12 cellular contexts compared by ENCODE assay signal in genomic region chr9:108671156-108671555, GRCh38.
DNase-seq lines count a peak whose midpoint lies in the region; ATAC-seq and TF ChIP-seq lines count a peak whose summit lies in the region.
"Had no signal": no experiment of that assay in that cellular context is flagged by ENCODE, and none has a peak within 500 bp of the region (broad histone marks: within the 10 kb centered on the region; RNA-seq: fewer than 3 reads in every experiment).

No MANE protein-coding gene starts in this region.

- no peaks in the 10 kb centered on the region for H3K36me3 Mint-ChIP-seq in activated CD8-positive, alpha-beta memory T cell treated with anti-CD3 and anti-CD28 coated beads, Interleukin-2, amount 10 ng/mL, durations not matched to agents 7 days and 5 days
- H3K36me3 Mint-ChIP-seq: immature natural killer cell had no signal

- H3K9me3 ChIP-seq in RWPE2 (ENCODE audit: severe bottlenecking) (no peaks in the 10 kb centered on the region), mucosa of descending colon (no peaks in the 10 kb centered on the region)

- peak; percentile 33 for ATAC-seq in RWPE2 (ENCODE audit: low read depth)
- ATAC-seq in HG02610 (IDR thresholded peaks at IDR 0.05; ENCODE audit: unreplicated experiment): no peak
- no peak for ATAC-seq in HG03520 (IDR thresholded peaks at IDR 0.05; ENCODE audit: unreplicated experiment)
- ATAC-seq in mucosa of descending colon: no peak
- ATAC-seq in activated CD8-positive, alpha-beta memory T cell treated with anti-CD3 and anti-CD28 coated beads, Interleukin-2, amount 10 ng/mL, durations not matched to agents 7 days and 5 days: no peak
- ATAC-seq: sciatic nerve had no signal

- peaks cover 36% of the 10 kb centered on the region for H3K4me1 ChIP-seq in RWPE2 (ENCODE audit: insufficient read depth, poor library complexity, severe bottlenecking)
- no peaks in the 10 kb centered on the region for H3K4me1 ChIP-seq in mucosa of descending colon (ENCODE audit: low read depth)

- no peaks in the 10 kb centered on the region for H3K4me1 Mint-ChIP-seq in activated CD8-positive, alpha-beta memory T cell treated with anti-CD3 and anti-CD28 coated beads, Interleukin-2, amount 10 ng/mL, durations not matched to agents 7 days and 5 days
- H3K4me1 Mint-ChIP-seq: immature natural killer cell had no signal

- H3K36me3 ChIP-seq in RWPE2 (ENCODE audit: low read depth) (no peaks in the 10 kb centered on the region), mucosa of descending colon (ENCODE audit: low read depth) (no peaks in the 10 kb centered on the region)

- TF ChIP-seq CTCF in AG04449 (IDR thresholded peaks at IDR 0.05; ENCODE audit: insufficient read depth, low read length, missing control alignments) (peak; percentile 39), RWPE2 (IDR thresholded peaks at IDR 0.05; ENCODE audit: poor library complexity, severe bottlenecking) (peak; percentile 83), foreskin fibroblast (IDR thresholded peaks at IDR 0.05; ENCODE audit: low read depth, low read length) (peak; percentile 58), mucosa of descending colon (IDR thresholded peaks at IDR 0.05) (no peak)

- intact Hi-C loops in mucosa of descending colon (cut with DNase I, micrococcal nuclease): loop anchor here in 1 of 2 donors (10.0 kb wide), 1 partner anchor 56 kb away; no protein-coding TSS in a partner anchor

- H3K4me3 Mint-ChIP-seq in activated CD8-positive, alpha-beta memory T cell treated with anti-CD3 and anti-CD28 coated beads, Interleukin-2, amount 10 ng/mL, durations not matched to agents 7 days and 5 days: no peak overlapping the region
- H3K4me3 Mint-ChIP-seq: immature natural killer cell had no signal

- no peak overlapping the region for H3K27ac Mint-ChIP-seq in activated CD8-positive, alpha-beta memory T cell treated with anti-CD3 and anti-CD28 coated beads, Interleukin-2, amount 10 ng/mL, durations not matched to agents 7 days and 5 days
- H3K27ac Mint-ChIP-seq: immature natural killer cell had no signal

- no peak for DNase-seq in AG04449 (ENCODE audit: low read depth, low spot score)
- peak; percentile 12 for DNase-seq in H4 (ENCODE audit: low spot score)
- no peak for DNase-seq in RWPE2 (ENCODE audit: low spot score)
- DNase-seq in foreskin fibroblast: peak; percentile 14 to 72
- DNase-seq in mucosa of descending colon: no peak
- DNase-seq in activated CD8-positive, alpha-beta memory T cell treated with anti-CD3 and anti-CD28 coated beads, Interleukin-2, amount 10 ng/mL, durations not matched to agents 7 days and 5 days: no peak
- DNase-seq: activated CD4-positive, alpha-beta T cell treated with anti-CD3 and anti-CD28 coated beads for 4 hours; immature natural killer cell; NK-92 treated with Interleukin-12 subunit alpha and Interleukin-12 subunit beta, amount 100 ng/mL, for 24 hours had no signal

- no peaks in the 10 kb centered on the region for H3K27me3 Mint-ChIP-seq in activated CD8-positive, alpha-beta memory T cell treated with anti-CD3 and anti-CD28 coated beads, Interleukin-2, amount 10 ng/mL, durations not matched to agents 7 days and 5 days

- POLR2A ChIA-PET in AG04449 (lab: Yijun Ruan, JAX): no interaction called here

- H3K9me3 Mint-ChIP-seq in activated CD8-positive, alpha-beta memory T cell treated with anti-CD3 and anti-CD28 coated beads, Interleukin-2, amount 10 ng/mL, durations not matched to agents 7 days and 5 days (ENCODE audit: low read depth): no peaks in the 10 kb centered on the region

- H3K4me3 ChIP-seq in AG04449 (ENCODE audit: low read depth, low read length) (no peak overlapping the region), RWPE2 (ENCODE audit: severe bottlenecking) (no peak overlapping the region), foreskin fibroblast (ENCODE audit: low read depth in 1 of 2, low read length in 2 of 2) (no peak overlapping the region), mucosa of descending colon (no peak overlapping the region)

- CTCF ChIA-PET in AG04449 (lab: Yijun Ruan, JAX): interaction anchor here (0.7 to 2.5 kb wide), 9 partner anchors 29 to 1288 kb away, joined by 3 to 7 read pairs (median 3); no protein-coding TSS in a partner anchor
- CTCF ChIA-PET in activated CD8-positive, alpha-beta memory T cell treated with anti-CD3 and anti-CD28 coated beads, Interleukin-2, amount 10 ng/mL, durations not matched to agents 7 days and 5 days (lab: Charles Lee): no interaction called here

- no peaks in the 10 kb centered on the region for H3K27me3 ChIP-seq in RWPE2 (ENCODE audit: insufficient read depth, poor library complexity, severe bottlenecking)

- H3K27ac ChIP-seq in RWPE2 (ENCODE audit: poor library complexity, severe bottlenecking): peak overlapping the region; percentile 89

Comparison
In these comparisons a context has a peak if more than half of its experiments do, and no peak if none do; other contexts are left out.
1. DNase-seq: peak in H4 (single experiment) and foreskin fibroblast (2 of 2); none in AG04449 (single experiment), RWPE2 (single experiment), mucosa of descending colon (0 of 3) and activated CD8-positive, alpha-beta memory T cell treated with anti-CD3 and anti-CD28 coated beads, Interleukin-2, amount 10 ng/mL, durations not matched to agents 7 days and 5 days (single experiment).